1 cellular context compared by ENCODE assay signal in genomic region chr16:3020604-3021448, GRCh38.
TF ChIP-seq lines count a peak whose summit lies in the region.

No MANE protein-coding gene starts in this region.

TF ChIP-seq in SK-N-SH, 30 proteins besides CTCF, POLR2A, EP300 and RAD21 (continued from another document):
- TF ChIP-seq FOXM1 (IDR thresholded peaks at IDR 0.05; ENCODE audit: low read depth) (0 out of 2 replicates have a peak, but pooled peaks have one; percentile 47), NFIC (IDR thresholded peaks at IDR 0.05; ENCODE audit: borderline replicate concordance) (peak; percentile 100), JUND (IDR thresholded peaks at IDR 0.05) (peak; percentile 99), MEF2A (IDR thresholded peaks at IDR 0.05; ENCODE audit: borderline replicate concordance, low read depth) (peak; percentile 68; the same call in 1 of the 2 replicates), FOSL2 (IDR thresholded peaks at IDR 0.05; ENCODE audit: borderline replicate concordance, low read depth) (peak; percentile 98), TEAD4 (IDR thresholded peaks at IDR 0.05; ENCODE audit: borderline replicate concordance, insufficient read depth) (peak; percentile 98), EZH2phosphoT487 (IDR thresholded peaks at IDR 0.05; ENCODE audit: borderline replicate concordance, low read depth) (no peak), GABPA (IDR thresholded peaks at IDR 0.05; ENCODE audit: low read depth) (peak; percentile 50)
